ENCODE assay signal across 8 cellular contexts in the genomic region with DNA sequence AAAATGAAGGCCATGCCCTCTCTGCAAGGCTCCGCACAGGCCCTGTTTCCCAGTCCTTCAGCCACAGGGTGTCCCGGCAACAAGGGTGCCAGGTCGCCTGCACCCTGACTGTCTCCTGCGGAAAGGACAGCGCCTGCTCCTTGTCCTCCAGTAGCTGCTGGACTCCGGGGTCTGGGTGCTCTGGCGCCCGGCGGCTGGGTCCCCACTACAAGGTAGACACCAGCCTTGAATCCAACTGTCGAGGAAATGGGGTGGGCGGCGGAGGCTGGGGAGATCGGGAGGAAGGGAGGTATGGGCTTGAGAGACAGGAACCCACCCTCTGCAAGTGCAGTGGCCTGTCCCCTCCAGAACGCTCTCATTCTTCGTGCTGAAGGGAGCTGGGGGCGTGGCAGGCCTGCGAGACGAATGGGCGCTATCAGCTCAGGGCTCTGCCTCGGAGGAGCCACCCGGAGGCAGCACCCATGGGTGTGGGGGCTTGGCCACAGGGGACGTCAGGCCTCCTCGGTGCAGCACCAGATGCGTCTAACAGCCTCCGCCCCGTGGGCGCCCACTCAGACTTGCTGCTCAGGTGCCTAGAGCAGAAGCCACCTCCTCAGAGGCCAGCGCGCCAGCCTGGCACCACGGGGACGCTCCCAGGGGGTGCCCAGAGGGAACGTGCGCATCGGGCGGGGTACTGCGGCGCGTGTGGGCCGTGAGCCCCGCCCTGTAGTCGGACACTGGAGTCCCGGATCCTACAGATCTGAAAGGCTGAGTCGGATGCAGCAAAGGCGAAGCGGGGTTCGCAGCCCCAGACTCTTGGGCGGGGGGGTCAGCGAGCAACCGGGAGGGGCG. TPM values are rescaled to one million over a fixed set of nuclear protein-coding genes. Genes with fewer than 3 reads are reported as not detected.
DNase-seq lines count a peak whose midpoint lies in the region; ATAC-seq and TF ChIP-seq lines count a peak whose summit lies in the region.

No MANE protein-coding gene starts in this region.

- ATAC-seq in HCT116 (peak; percentile 52), thoracic aorta (ENCODE audit: insufficient number of reproducible peaks, low FRiP score, low read depth) (no peak)
- peak; percentile 68 to 78 for ATAC-seq in natural killer cell treated with Interleukin-12 subunit alpha and Interleukin-12 subunit beta and Interleukin-15 and Interleukin-18, amount 100 ng/mL, for 72 hours

- no peak for TF ChIP-seq RAD21 in HCT116 (IDR thresholded peaks at IDR 0.05; ENCODE audit: low read depth)

- RAD21 ChIA-PET in HCT116 (lab: Charles Lee; ENCODE audit: low non-redundant PET in 1 of 2, low total read pairs in 2 of 2, uncharacterized antibody in 2 of 2, unreplicated experiment in 2 of 2): interaction anchor here in 1 of 2 experiments (0.5 kb wide), 1 partner anchor 319 kb away, joined by 3 read pairs; the partner anchor contains the start of gene CFAP46

- TF ChIP-seq POLR2A in HCT116 (IDR thresholded peaks at IDR 0.05; ENCODE audit: borderline replicate concordance, extremely low read depth, insufficient read depth, insufficient read length): no peak
- TF ChIP-seq POLR2A in erythroblast (IDR thresholded peaks at IDR 0.05; ENCODE audit: low read length): peak; percentile 74

- DNase-seq in NCI-H146 (lab: John Stamatoyannopoulos, UW): peak; percentile 59
- no peak for DNase-seq in NCI-H146 treated with DMSO at 0.1 percent for 48 hours (lab: John Stamatoyannopoulos, UW; ENCODE audit: unreplicated experiment)
- no peak for DNase-seq in HCT116 (ENCODE audit: low read depth, low spot score)
- peak; percentile 57 for DNase-seq in MV-4-11 (lab: John Stamatoyannopoulos, UW)
- DNase-seq in activated CD8-positive, alpha-beta memory T cell treated with anti-CD3 and anti-CD28 coated beads, Interleukin-2, amount 50 U/mL, for 1 hour (ENCODE audit: extremely low read depth): peak; percentile 57
- DNase-seq in erythroblast (lab: John Stamatoyannopoulos, UW): peak; percentile 85 to 86
- peak; percentile 76 for DNase-seq in natural killer cell treated with Interleukin-12 subunit alpha and Interleukin-12 subunit beta and Interleukin-15 and Interleukin-18, amount 100 ng/mL, for 72 hours (ENCODE audit: low spot score)
- no peak for DNase-seq in thoracic aorta (ENCODE audit: low spot score)

- H3K27me3 ChIP-seq in HCT116 (ENCODE audit: insufficient read depth, low read length) (no peaks in the 10 kb centered on the region), thoracic aorta (replicated peaks; ENCODE audit: insufficient read depth) (no peaks in the 10 kb centered on the region)

- intact Hi-C loops in HCT116 (cut with micrococcal nuclease): no loop called here

- peak overlapping the region; percentile 85 for H3K4me2 ChIP-seq in HCT116 (ENCODE audit: low read length)

- peak overlapping the region; percentile 78 for H3K4me3 Mint-ChIP-seq in natural killer cell treated with Interleukin-12 subunit alpha and Interleukin-12 subunit beta and Interleukin-15 and Interleukin-18, amount 100 ng/mL, for 72 hours

- H3K27ac ChIP-seq in HCT116 (ENCODE audit: low read depth, low read length): peak overlapping the region; percentile 95
- H3K27ac ChIP-seq in thoracic aorta: peak overlapping the region; percentile 66 to 83

- H3K4me1 Mint-ChIP-seq in natural killer cell treated with Interleukin-12 subunit alpha and Interleukin-12 subunit beta and Interleukin-15 and Interleukin-18, amount 100 ng/mL, for 72 hours (ENCODE audit: low read depth in 2 of 2): peaks cover 28 to 42% of the 10 kb centered on the region in 2 donors

- CTCF ChIA-PET in HCT116 (lab: Charles Lee): no interaction called here

- H3K27me3 Mint-ChIP-seq in natural killer cell treated with Interleukin-12 subunit alpha and Interleukin-12 subunit beta and Interleukin-15 and Interleukin-18, amount 100 ng/mL, for 72 hours: no peaks in the 10 kb centered on the region

- H3K4me3 ChIP-seq in HCT116 (replicated peaks in 1 of 2; ENCODE audit: low read depth in 1 of 2, low read length in 2 of 2) (peak overlapping the region; percentile 51 to 60), thoracic aorta (peak overlapping the region; percentile 95)

- H3K36me3 ChIP-seq in HCT116 (ENCODE audit: control insufficient read depth in 1 of 2, insufficient read depth in 2 of 2, low read length in 2 of 2) (no peaks in the 10 kb centered on the region), thoracic aorta (no peaks in the 10 kb centered on the region)

- H2AFZ ChIP-seq in HCT116 (ENCODE audit: low read depth, low read length, poor library complexity, severe bottlenecking): no peak overlapping the region

- TF ChIP-seq CTCF in HCT116 (IDR thresholded peaks at IDR 0.05 in 2 of 3, conservative IDR thresholded peaks at IDR 0.05 in 1 of 3; ENCODE audit: borderline replicate concordance in 1 of 3, insufficient read depth in 1 of 3, low read depth in 2 of 3, low read length in 2 of 3): no peak
- no peak for TF ChIP-seq CTCF in thoracic aorta (IDR thresholded peaks at IDR 0.05)

- H3K9me3 ChIP-seq in HCT116 (ENCODE audit: control insufficient read depth in 1 of 2, insufficient read depth in 1 of 2, low read depth in 1 of 2, low read length in 2 of 2) (no peaks in the 10 kb centered on the region), thoracic aorta (no peaks in the 10 kb centered on the region)

- H3K79me2 ChIP-seq in HCT116 (ENCODE audit: insufficient read depth, low read length): no peaks in the 10 kb centered on the region

- peak overlapping the region; percentile 79 for H3K9ac ChIP-seq in HCT116 (ENCODE audit: low read length)

- H3K9me3 Mint-ChIP-seq in natural killer cell treated with Interleukin-12 subunit alpha and Interleukin-12 subunit beta and Interleukin-15 and Interleukin-18, amount 100 ng/mL, for 72 hours: no peaks in the 10 kb centered on the region

- POLR2A ChIA-PET in HCT116 (lab: Charles Lee): no interaction called here

- no peaks in the 10 kb centered on the region for H3K9me2 ChIP-seq in HCT116 (ENCODE audit: insufficient read depth)

- H3K4me1 ChIP-seq in HCT116 (ENCODE audit: control insufficient read depth in 1 of 2, insufficient read depth in 2 of 2, low read length in 2 of 2) (peaks cover 40 to 54% of the 10 kb centered on the region in 2 experiments), thoracic aorta (ENCODE audit: control insufficient read depth in 1 of 2, low read depth in 2 of 2) (peaks cover 22 to 41% of the 10 kb centered on the region in 2 donors)

- no peaks in the 10 kb centered on the region for H4K20me1 ChIP-seq in HCT116 (ENCODE audit: insufficient read depth)

- peak overlapping the region; percentile 59 to 64 for H3K27ac Mint-ChIP-seq in natural killer cell treated with Interleukin-12 subunit alpha and Interleukin-12 subunit beta and Interleukin-15 and Interleukin-18, amount 100 ng/mL, for 72 hours

- no TSS peak for BruUV-seq in HCT116 (replicated peaks; lab: Mats Ljungman, UMichigan)

- H3K36me3 Mint-ChIP-seq in natural killer cell treated with Interleukin-12 subunit alpha and Interleukin-12 subunit beta and Interleukin-15 and Interleukin-18, amount 100 ng/mL, for 72 hours: no peaks in the 10 kb centered on the region

TF ChIP-seq in HCT116, 20 proteins besides CTCF, POLR2A, EP300 and RAD21 (continues in another document):
- TF ChIP-seq ZBTB33 (IDR thresholded peaks at IDR 0.05; ENCODE audit: extremely low read depth, insufficient replicate concordance, low read length) (no peak), TCF7L2 (IDR thresholded peaks at IDR 0.05; ENCODE audit: borderline replicate concordance, extremely low read depth, insufficient read depth, insufficient read length) (no peak), JUND (IDR thresholded peaks at IDR 0.05) (no peak), EZH2phosphoT487 (IDR thresholded peaks at IDR 0.05; ENCODE audit: borderline replicate concordance) (no peak), FOSL1 (IDR thresholded peaks at IDR 0.05; ENCODE audit: low read depth) (no peak), SP1 (IDR thresholded peaks at IDR 0.05; ENCODE audit: low read depth) (no peak), ZFX (IDR thresholded peaks at IDR 0.05) (peak; percentile 67)

RNA-seq across cellular contexts. Expression of gene ADAM8, which starts 15.6 kb away (rescaled TPM):
- total RNA-seq in HCT116 (2021; ENCODE audit: unreplicated experiment) (4.1 TPM), thoracic aorta (10 to 100 TPM in 1 of 2 donors, 1 to 10 TPM in 1; 7.2 to 14.0 TPM)
- 1.1 and 2.4 TPM in 2 replicates for polyA plus RNA-seq in HCT116 (2012)
- total RNA-seq in natural killer cell treated with Interleukin-12 subunit alpha and Interleukin-12 subunit beta and Interleukin-15 and Interleukin-18, amount 100 ng/mL, for 72 hours: 100 to 1,000 TPM; 202 to 211 TPM

RNA-seq across cellular contexts. Expression of gene VENTX, which starts 23.5 kb away (rescaled TPM):
- total RNA-seq in HCT116 (2021; ENCODE audit: unreplicated experiment): not detected
- polyA plus RNA-seq in HCT116 (2012): not detected in 2 replicates
- total RNA-seq in natural killer cell treated with Interleukin-12 subunit alpha and Interleukin-12 subunit beta and Interleukin-15 and Interleukin-18, amount 100 ng/mL, for 72 hours: not detected
- total RNA-seq in thoracic aorta: 1 to 10 TPM; 5.1 to 9.5 TPM

RNA-seq across cellular contexts. Expression of gene UTF1, which starts 31.1 kb away (rescaled TPM):
- total RNA-seq in HCT116 (2021; ENCODE audit: unreplicated experiment): not detected
- polyA plus RNA-seq in HCT116 (2012): not detected in 2 replicates
- total RNA-seq in natural killer cell treated with Interleukin-12 subunit alpha and Interleukin-12 subunit beta and Interleukin-15 and Interleukin-18, amount 100 ng/mL, for 72 hours: not detected
- total RNA-seq in thoracic aorta: not detected

RNA-seq across cellular contexts. Expression of gene TUBGCP2, which starts 47.6 kb away (rescaled TPM):
- total RNA-seq in HCT116 (2021; ENCODE audit: unreplicated experiment) (35.4 TPM), thoracic aorta (10 to 100 TPM; 51.2 to 65.5 TPM)
- polyA plus RNA-seq in HCT116 (2012): 28.2 and 32.7 TPM in 2 replicates
- 10 to 100 TPM; 53.3 to 58.2 TPM for total RNA-seq in natural killer cell treated with Interleukin-12 subunit alpha and Interleukin-12 subunit beta and Interleukin-15 and Interleukin-18, amount 100 ng/mL, for 72 hours

RNA-seq across cellular contexts. Expression of gene ZNF511, which starts 47.6 kb away (rescaled TPM):
- total RNA-seq in HCT116 (2021; ENCODE audit: unreplicated experiment) (49.0 TPM), thoracic aorta (10 to 100 TPM; 20.0 to 33.2 TPM)
- 54.0 and 68.0 TPM in 2 replicates for polyA plus RNA-seq in HCT116 (2012)
- total RNA-seq in natural killer cell treated with Interleukin-12 subunit alpha and Interleukin-12 subunit beta and Interleukin-15 and Interleukin-18, amount 100 ng/mL, for 72 hours: 10 to 100 TPM; 38.1 to 73.2 TPM

Comparison
In these comparisons a context has a peak if more than half of its experiments do, and no peak if none do; other contexts are left out.
1. DNase-seq: peak in NCI-H146 (single experiment), MV-4-11 (single experiment), activated CD8-positive, alpha-beta memory T cell treated with anti-CD3 and anti-CD28 coated beads, Interleukin-2, amount 50 U/mL, for 1 hour (single experiment), erythroblast (2 of 2) and natural killer cell treated with Interleukin-12 subunit alpha and Interleukin-12 subunit beta and Interleukin-15 and Interleukin-18, amount 100 ng/mL, for 72 hours (single experiment); none in NCI-H146 treated with DMSO at 0.1 percent for 48 hours (single experiment), HCT116 (single experiment) and thoracic aorta (single experiment).
2. RNA of gene ADAM8, which starts 15.6 kb away (total RNA-seq): 202 to 211 TPM in natural killer cell treated with Interleukin-12 subunit alpha and Interleukin-12 subunit beta and Interleukin-15 and Interleukin-18, amount 100 ng/mL, for 72 hours; 7.2 to 14.0 TPM in thoracic aorta and 4.1 TPM in HCT116 (single experiment); every median in the first group is over 10 times any median in the second.